ENCODE assay signal across 1 cellular context in genomic region chr4:155759372-155760252, GRCh38.
A peak's percentile ranks its signal among the peaks of the same experiment; 100 is the strongest.
TF ChIP-seq lines count a peak whose summit lies in the region.

No MANE protein-coding gene starts in this region.

TF ChIP-seq in H1, 55 proteins besides CTCF, POLR2A, EP300 and RAD21:
- TF ChIP-seq SP2 (IDR thresholded peaks at IDR 0.05; ENCODE audit: low read length) (no peak), CHD7 (IDR thresholded peaks at IDR 0.05; ENCODE audit: insufficient replicate concordance, low read length) (no peak), EGR1 (IDR thresholded peaks at IDR 0.05; ENCODE audit: borderline replicate concordance, low read depth, low read length) (no peak), SP4 (IDR thresholded peaks at IDR 0.05; ENCODE audit: low read length) (no peak), HDAC2 (IDR thresholded peaks at IDR 0.05; ENCODE audit: borderline replicate concordance in 1 of 2, low read depth in 2 of 2, low read length in 2 of 2) (peak in 1 of 2 experiments; percentile 18; a peak in 1 of 4 replicates), CREB1 (IDR thresholded peaks at IDR 0.05) (no peak), RFX5 (IDR thresholded peaks at IDR 0.05; ENCODE audit: borderline replicate concordance, low read depth, low read length) (no peak), MAFK (IDR thresholded peaks at IDR 0.05; ENCODE audit: low read depth, low read length) (no peak), KDM4A (IDR thresholded peaks at IDR 0.05; ENCODE audit: low read depth, low read length, severe bottlenecking) (peak; percentile 74), CHD1 (IDR thresholded peaks at IDR 0.05; ENCODE audit: low read depth, low read length) (no peak), TEAD4 (IDR thresholded peaks at IDR 0.05; ENCODE audit: low read depth, low read length) (no peak), TAF1 (IDR thresholded peaks at IDR 0.05; ENCODE audit: low read depth, low read length) (no peak), SIRT6 (IDR thresholded peaks at IDR 0.05; ENCODE audit: low read length) (no peak), GABPA (IDR thresholded peaks at IDR 0.05; ENCODE audit: borderline replicate concordance, insufficient read depth, low read length) (no peak), BCL11A (IDR thresholded peaks at IDR 0.05; ENCODE audit: low read depth in 2 of 2, low read length in 2 of 2) (no peak), BRCA1 (IDR thresholded peaks at IDR 0.05; ENCODE audit: low read depth, low read length) (no peak), EZH2 (IDR thresholded peaks at IDR 0.05; ENCODE audit: low read depth, low read length, severe bottlenecking) (peak; percentile 56), POLR2AphosphoS5 (IDR thresholded peaks at IDR 0.05; ENCODE audit: low read depth, low read length) (no peak), MAX (IDR thresholded peaks at IDR 0.05) (no peak), CEBPB (IDR thresholded peaks at IDR 0.05; ENCODE audit: low read depth, low read length) (no peak), RBBP5 (IDR thresholded peaks at IDR 0.05; ENCODE audit: borderline replicate concordance, low read depth, low read length) (no peak), SP1 (IDR thresholded peaks at IDR 0.05; ENCODE audit: low read depth, low read length) (no peak), JUN (IDR thresholded peaks at IDR 0.05; ENCODE audit: low read depth, low read length) (no peak), KDM5A (IDR thresholded peaks at IDR 0.05; ENCODE audit: low read length) (no peak), SRF (IDR thresholded peaks at IDR 0.05; ENCODE audit: low read depth, low read length) (no peak), SIN3A (conservative IDR thresholded peaks at IDR 0.05 in 1 of 2, IDR thresholded peaks at IDR 0.05 in 1 of 2; ENCODE audit: low read depth in 1 of 2, low read length in 2 of 2) (no peak), KDM1A (IDR thresholded peaks at IDR 0.05; ENCODE audit: borderline replicate concordance, low read length) (0 out of 2 replicates have a peak, but pooled peaks have one; percentile 14), CBX8 (IDR thresholded peaks at IDR 0.05; ENCODE audit: borderline replicate concordance, low read depth, low read length) (no peak), YY1 (IDR thresholded peaks at IDR 0.05; ENCODE audit: low read depth, low read length) (no peak), BACH1 (IDR thresholded peaks at IDR 0.05; ENCODE audit: low read length) (no peak), SUZ12 (IDR thresholded peaks at IDR 0.05; ENCODE audit: low read length) (peak; percentile 58), NANOG (IDR thresholded peaks at IDR 0.05; ENCODE audit: insufficient read depth, low read depth, low read length, poor library complexity, severe bottlenecking) (no peak), FOSL1 (IDR thresholded peaks at IDR 0.05; ENCODE audit: insufficient read depth, low read depth, low read length) (no peak), ATF3 (IDR thresholded peaks at IDR 0.05; ENCODE audit: insufficient read depth, low read depth, low read length) (no peak), E2F6 (IDR thresholded peaks at IDR 0.05) (peak; percentile 37; the same call in 1 of the 2 replicates), NRF1 (IDR thresholded peaks at IDR 0.05; ENCODE audit: low read depth, low read length) (no peak), CTBP2 (IDR thresholded peaks at IDR 0.05; ENCODE audit: borderline replicate concordance, insufficient read depth, insufficient read length, low read length) (no peak), SAP30 (IDR thresholded peaks at IDR 0.05; ENCODE audit: insufficient read depth, insufficient replicate concordance, low read length) (no peak), HDAC6 (IDR thresholded peaks at IDR 0.05; ENCODE audit: low read depth, low read length) (no peak), RNF2 (IDR thresholded peaks at IDR 0.05; ENCODE audit: borderline replicate concordance, low read depth, low read length, missing control alignments, poor library complexity, severe bottlenecking) (no peak), ATF2 (IDR thresholded peaks at IDR 0.05; ENCODE audit: low read length) (no peak), ASH2L (IDR thresholded peaks at IDR 0.05; ENCODE audit: low read length) (peak; percentile 79), POU5F1 (IDR thresholded peaks at IDR 0.05; ENCODE audit: low read depth, low read length) (no peak), ZNF274 (IDR thresholded peaks at IDR 0.05; ENCODE audit: borderline replicate concordance, extremely low read depth, low read length) (no peak), TAF7 (optimal IDR thresholded peaks at IDR 0.05; ENCODE audit: borderline replicate concordance, low read depth, low read length) (no peak), RXRA (IDR thresholded peaks at IDR 0.05; ENCODE audit: insufficient read depth, low read depth, low read length) (no peak), USF2 (IDR thresholded peaks at IDR 0.05; ENCODE audit: low read length) (no peak), SIX5 (IDR thresholded peaks at IDR 0.05; ENCODE audit: low read depth, low read length) (no peak), PHF8 (conservative IDR thresholded peaks at IDR 0.05; ENCODE audit: low read depth, low read length) (no peak), TBP (IDR thresholded peaks at IDR 0.05; ENCODE audit: low read depth, low read length) (no peak), CBX5 (IDR thresholded peaks at IDR 0.05; ENCODE audit: low read depth, low read length) (no peak), GTF2F1 (IDR thresholded peaks at IDR 0.05; ENCODE audit: borderline replicate concordance, low read depth, low read length) (no peak), JUND (IDR thresholded peaks at IDR 0.05; ENCODE audit: low read length) (no peak), TCF12 (IDR thresholded peaks at IDR 0.05; ENCODE audit: low read depth, low read length) (no peak), CHD2 (IDR thresholded peaks at IDR 0.05; ENCODE audit: low read length) (no peak)
